31 cellular contexts compared by ENCODE assay signal in the genomic region with DNA sequence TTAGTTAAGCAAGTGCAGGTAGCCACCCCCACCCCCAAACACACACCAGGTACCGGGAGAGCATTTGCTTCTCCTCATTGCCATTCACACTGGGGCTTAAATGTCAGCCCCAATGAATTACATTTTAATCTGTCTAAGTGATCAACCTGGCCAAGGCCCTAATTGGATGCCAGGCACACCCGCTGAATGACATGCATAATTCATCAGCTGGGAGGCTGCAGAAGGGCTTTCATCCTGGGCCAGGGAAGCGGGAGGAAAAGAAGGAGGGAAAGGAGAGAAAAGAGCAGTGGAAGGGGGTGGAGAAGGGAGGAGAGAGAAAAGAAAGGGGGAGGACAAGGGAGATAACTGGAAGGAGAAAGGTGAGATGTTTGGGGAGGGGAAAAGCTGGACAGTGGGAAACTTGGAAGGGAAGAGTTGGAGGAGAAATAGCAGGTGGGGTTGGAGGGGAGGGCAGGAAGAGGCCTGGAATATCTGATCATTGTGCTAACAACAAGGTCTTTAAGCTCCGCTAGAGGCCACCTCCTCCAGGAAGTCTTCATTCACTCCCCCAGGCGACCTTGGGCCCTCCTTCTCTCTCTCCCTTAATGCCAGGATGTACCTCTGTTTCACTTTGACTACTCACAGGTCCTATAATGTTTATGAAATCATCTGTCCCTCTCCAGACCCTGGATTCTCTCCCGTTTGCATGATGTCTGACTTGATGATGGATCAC. TPM values are rescaled to one million over a fixed set of nuclear protein-coding genes. Genes with fewer than 3 reads are reported as not detected.
"Had no signal": no experiment of that assay in that cellular context is flagged by ENCODE, and none has a peak within 500 bp of the region (broad histone marks: within the 10 kb centered on the region; RNA-seq: fewer than 3 reads in every experiment).

No MANE protein-coding gene starts in this region.

- FAIRE-seq: endometrium had no signal

- H3K27me3 ChIP-seq: hepatocyte, neutrophil had no signal

- H3K9ac ChIP-seq: parathyroid adenoma had no signal

- H2AFZ ChIP-seq: hepatocyte, parathyroid adenoma had no signal

- H3K4me2 ChIP-seq: hepatocyte had no signal

- H3K27me3 Mint-ChIP-seq: activated naive CD8-positive, alpha-beta T cell treated with anti-CD3 and anti-CD28 coated beads, Interleukin-2, amount 10 ng/mL, durations not matched to agents 7 days and 5 days had no signal

- DNase-seq: activated CD4-positive, alpha-beta memory T cell treated with anti-CD3 and anti-CD28 coated beads, Interleukin-2, amount 10 ng/mL, durations not matched to agents 7 days and 5 days; activated CD4-positive, alpha-beta T cell treated with anti-CD3 and anti-CD28 coated beads, Interleukin-2, amount 10 ng/mL, durations not matched to agents 24 days and 14 days; activated effector memory CD4-positive, alpha-beta T cell treated with Interleukin-2 at 50 U/mL for 16 hours; activated naive CD4-positive, alpha-beta T cell treated with anti-CD3 and anti-CD28 coated beads for 36 hours; activated naive CD8-positive, alpha-beta T cell treated with anti-CD3 and anti-CD28 coated beads, Interleukin-2, amount 10 ng/mL, durations not matched to agents 7 days and 5 days; activated T-cell treated with anti-CD3 and anti-CD28 coated beads, Interleukin-2, amount 50 U/mL, for 72 hours; amniotic stem cell; effector CD4-positive, alpha-beta T cell; foreskin fibroblast; kidney glomerular epithelial cell; left ventricle myocardium inferior; right cardiac atrium; stimulated activated CD4-positive, alpha-beta T cell treated with anti-CD3 and anti-CD28 coated beads, Interleukin-12 subunit alpha, Interleukin-12 subunit beta, amount 100 ng/mL, for 4 hours; stimulated activated CD4-positive, alpha-beta T cell treated with anti-CD3 and anti-CD28 coated beads, Interleukin-4, amount 100 ng/mL, for 4 hours; tibial artery had no signal

- H3K27ac Mint-ChIP-seq: activated CD4-positive, alpha-beta memory T cell treated with anti-CD3 and anti-CD28 coated beads, Interleukin-2, amount 10 ng/mL, durations not matched to agents 7 days and 5 days; activated CD4-positive, alpha-beta T cell treated with anti-CD3 and anti-CD28 coated beads, Interleukin-2, amount 10 ng/mL, durations not matched to agents 24 days and 14 days; activated naive CD4-positive, alpha-beta T cell treated with anti-CD3 and anti-CD28 coated beads for 36 hours; activated naive CD8-positive, alpha-beta T cell treated with anti-CD3 and anti-CD28 coated beads, Interleukin-2, amount 10 ng/mL, durations not matched to agents 7 days and 5 days; activated T-cell treated with anti-CD3 and anti-CD28 coated beads, Interleukin-2, amount 50 U/mL, for 72 hours; natural killer cell treated with Interleukin-12 subunit alpha and Interleukin-12 subunit beta and Interleukin-15 and Interleukin-18, amount 100 ng/mL, for 72 hours; stimulated activated naive CD8-positive, alpha-beta T cell treated with anti-CD3 and anti-CD28 coated beads, Interleukin-15, Interleukin-2, amounts not matched to agents 100 ng/mL and 50 ng/mL, for 24 hours had no signal

- H3K4me3 ChIP-seq: hepatocyte, left ventricle myocardium inferior, tibial artery had no signal

- H3K79me2 ChIP-seq: hepatocyte, parathyroid adenoma had no signal

- H3K4me3 Mint-ChIP-seq: activated CD4-positive, alpha-beta memory T cell treated with anti-CD3 and anti-CD28 coated beads, Interleukin-2, amount 10 ng/mL, durations not matched to agents 7 days and 5 days; activated CD4-positive, alpha-beta T cell treated with anti-CD3 and anti-CD28 coated beads, Interleukin-2, amount 10 ng/mL, durations not matched to agents 24 days and 14 days; activated naive CD4-positive, alpha-beta T cell treated with anti-CD3 and anti-CD28 coated beads for 36 hours; activated naive CD8-positive, alpha-beta T cell treated with anti-CD3 and anti-CD28 coated beads, Interleukin-2, amount 10 ng/mL, durations not matched to agents 7 days and 5 days; activated T-cell treated with anti-CD3 and anti-CD28 coated beads, Interleukin-2, amount 50 U/mL, for 72 hours; natural killer cell treated with Interleukin-12 subunit alpha and Interleukin-12 subunit beta and Interleukin-15 and Interleukin-18, amount 100 ng/mL, for 72 hours; stimulated activated naive CD8-positive, alpha-beta T cell treated with anti-CD3 and anti-CD28 coated beads, Interleukin-15, Interleukin-2, amounts not matched to agents 100 ng/mL and 50 ng/mL, for 24 hours had no signal

- H3K4me1 ChIP-seq: parathyroid adenoma had no signal

- H3K36me3 ChIP-seq: left ventricle myocardium inferior, neutrophil, tibial artery had no signal

- H3K9me3 ChIP-seq: neutrophil had no signal

- ATAC-seq: activated CD4-positive, CD25-positive, alpha-beta regulatory T cell treated with anti-CD3 and anti-CD28 coated beads, Interleukin-2, amount 50 U/mL, for 24 hours; activated T-cell treated with anti-CD3 and anti-CD28 coated beads, Interleukin-2, amount 50 U/mL, for 72 hours; natural killer cell treated with Interleukin-12 subunit alpha and Interleukin-12 subunit beta and Interleukin-15 and Interleukin-18, amount 100 ng/mL, for 72 hours had no signal

- H3K36me3 Mint-ChIP-seq: activated naive CD8-positive, alpha-beta T cell treated with anti-CD3 and anti-CD28 coated beads, Interleukin-2, amount 10 ng/mL, durations not matched to agents 7 days and 5 days had no signal

- H3K9me3 Mint-ChIP-seq: activated CD4-positive, alpha-beta memory T cell treated with anti-CD3 and anti-CD28 coated beads, Interleukin-2, amount 10 ng/mL, durations not matched to agents 7 days and 5 days; activated naive CD8-positive, alpha-beta T cell treated with anti-CD3 and anti-CD28 coated beads, Interleukin-2, amount 10 ng/mL, durations not matched to agents 7 days and 5 days; natural killer cell treated with Interleukin-12 subunit alpha and Interleukin-12 subunit beta and Interleukin-15 and Interleukin-18, amount 100 ng/mL, for 72 hours had no signal

- H3K4me1 Mint-ChIP-seq: activated CD4-positive, alpha-beta memory T cell treated with anti-CD3 and anti-CD28 coated beads, Interleukin-2, amount 10 ng/mL, durations not matched to agents 7 days and 5 days; activated CD4-positive, alpha-beta T cell treated with anti-CD3 and anti-CD28 coated beads, Interleukin-2, amount 10 ng/mL, durations not matched to agents 24 days and 14 days; activated naive CD8-positive, alpha-beta T cell treated with anti-CD3 and anti-CD28 coated beads, Interleukin-2, amount 10 ng/mL, durations not matched to agents 7 days and 5 days had no signal

- H3K27ac ChIP-seq: hepatocyte, neutrophil, parathyroid adenoma, tibial artery had no signal

RNA-seq across cellular contexts. Expression of gene CES5A, which starts 40.1 kb away (rescaled TPM):
- total RNA-seq: activated CD4-positive, alpha-beta memory T cell treated with anti-CD3 and anti-CD28 coated beads, Interleukin-2, amount 10 ng/mL, durations not matched to agents 7 days and 5 days; activated CD4-positive, alpha-beta T cell treated with anti-CD3 and anti-CD28 coated beads, Interleukin-2, amount 10 ng/mL, durations not matched to agents 24 days and 14 days; activated naive CD4-positive, alpha-beta T cell treated with anti-CD3 and anti-CD28 coated beads for 36 hours; activated naive CD8-positive, alpha-beta T cell treated with anti-CD3 and anti-CD28 coated beads, Interleukin-2, amount 10 ng/mL, durations not matched to agents 7 days and 5 days; activated T-cell treated with anti-CD3 and anti-CD28 coated beads, Interleukin-2, amount 50 U/mL, for 72 hours; chondrocyte; epithelial cell of proximal tubule; fibroblast of lung; glomerular endothelial cell; hepatocyte; left ventricle myocardium inferior; lung microvascular endothelial cell; natural killer cell treated with Interleukin-12 subunit alpha and Interleukin-12 subunit beta and Interleukin-15 and Interleukin-18, amount 100 ng/mL, for 72 hours; pulmonary artery endothelial cell; skeletal muscle tissue; T-helper 2 cell treated with Interferon-gamma antibody and Interleukin-4, amounts not matched to agents 100 ng/mL and 5 ng/mL, for 36 hours; urinary bladder had no signal
- polyA plus RNA-seq: fibroblast of lung, hepatocyte, urinary bladder had no signal
